12 cellular contexts compared by ENCODE assay signal in the genomic region with DNA sequence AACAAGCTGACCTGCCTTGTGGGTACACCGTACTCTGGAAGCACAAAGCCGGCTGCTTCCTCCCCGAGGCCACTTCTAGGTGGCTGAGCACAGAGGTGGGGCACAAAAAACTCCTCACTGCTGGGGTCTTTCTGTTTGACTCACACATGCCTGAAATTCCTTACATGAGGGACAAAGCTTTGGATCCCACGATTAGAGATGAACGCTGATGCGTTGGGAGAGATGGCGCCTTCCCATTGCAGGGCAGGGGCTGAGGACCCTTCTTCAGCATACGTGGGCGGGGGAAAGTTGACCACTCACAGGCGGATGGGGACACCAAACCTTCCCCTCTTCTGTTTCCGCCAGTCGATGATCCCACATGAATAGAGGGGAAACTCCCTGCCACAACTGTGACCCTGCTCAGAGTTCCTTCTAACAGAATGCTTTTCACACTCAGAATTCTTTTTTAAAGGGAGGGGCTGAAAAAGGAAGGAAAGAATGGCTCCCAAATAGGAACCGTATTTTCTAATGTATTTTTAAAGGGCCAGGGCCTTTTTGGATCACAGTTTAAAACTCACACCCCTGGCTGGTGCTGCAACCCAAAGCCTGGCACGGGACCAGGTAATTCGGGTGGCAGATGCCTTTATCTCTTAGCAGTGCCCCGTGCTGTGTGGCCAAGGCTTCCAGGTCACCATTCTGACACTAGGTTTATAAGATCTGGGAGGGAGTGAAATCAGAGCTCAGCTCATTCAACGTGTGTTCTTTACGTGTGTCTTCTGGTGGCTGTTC.
DNase-seq lines count a peak whose midpoint lies in the region; ATAC-seq and TF ChIP-seq lines count a peak whose summit lies in the region.
"Had no signal": no experiment of that assay in that cellular context is flagged by ENCODE, and none has a peak within 500 bp of the region (broad histone marks: within the 10 kb centered on the region; RNA-seq: fewer than 3 reads in every experiment).

No MANE protein-coding gene starts in this region.

- no peak overlapping the region for H3K4me3 ChIP-seq in tibial artery
- no peak overlapping the region for H3K4me3 ChIP-seq in transverse colon

- peaks cover 0 to 43% (median 36%) of the 10 kb centered on the region in 4 donors for H3K4me1 ChIP-seq in tibial artery
- peaks cover 0 to 25% (median 10%) of the 10 kb centered on the region in 4 donors for H3K4me1 ChIP-seq in transverse colon

- in situ Hi-C loops in transverse colon (cut with MboI; ENCODE audit: low pct_ligation_motif_present in 1 of 4, low pct_unique_long_range_greater_than_20kb in 1 of 4, low sequenced_read_pairs in 3 of 4): loop anchor here in 2 of 4 donors (25.0 kb wide), 2 partner anchors 106 to 281 kb away; no protein-coding TSS in a partner anchor

- intact Hi-C loops in tibial artery (cut with DNase I; ENCODE audit: low total_unique reads) (no loop called here), transverse colon (cut with DNase I; ENCODE audit: low total_unique reads) (no loop called here)

- H3K27ac ChIP-seq in tibial artery: peak overlapping the region; percentile 36 to 61
- no peak overlapping the region for H3K27ac ChIP-seq in transverse colon
- H3K27ac ChIP-seq: RWPE1 had no signal

- no peaks in the 10 kb centered on the region for H3K9me3 ChIP-seq in tibial artery
- H3K9me3 ChIP-seq in transverse colon: no peaks in the 10 kb centered on the region

- TF ChIP-seq CTCF in tibial artery (IDR thresholded peaks at IDR 0.05): no peak
- no peak for TF ChIP-seq CTCF in transverse colon (IDR thresholded peaks at IDR 0.05)

- H3K4me3 Mint-ChIP-seq in activated T-cell treated with anti-CD3 and anti-CD28 coated beads, Interleukin-2, amount 50 U/mL, for 72 hours: peak overlapping the region; percentile 41 to 48
- H3K4me3 Mint-ChIP-seq in activated T-cell treated with anti-CD3 and anti-CD28 coated beads, Interleukin-2, amount 50 U/mL, for 4 hours: no peak overlapping the region
- peak overlapping the region; percentile 37 for H3K4me3 Mint-ChIP-seq in activated naive CD8-positive, alpha-beta T cell treated with anti-CD3 and anti-CD28 coated beads, Interleukin-2, amount 50 U/mL, for 24 hours

- H3K27ac Mint-ChIP-seq in activated T-cell treated with anti-CD3 and anti-CD28 coated beads, Interleukin-2, amount 50 U/mL, for 72 hours: no peak overlapping the region
- peak overlapping the region; percentile 56 for H3K27ac Mint-ChIP-seq in activated naive CD8-positive, alpha-beta T cell treated with anti-CD3 and anti-CD28 coated beads, Interleukin-2, amount 50 U/mL, for 24 hours

- no peak for ATAC-seq in activated T-cell treated with anti-CD3 and anti-CD28 coated beads, Interleukin-2, amount 50 U/mL, for 72 hours (replicated peaks in 1 of 2)
- no peak for ATAC-seq in activated T-cell treated with anti-CD3 and anti-CD28 coated beads, Interleukin-2, amount 50 U/mL, for 4 hours
- ATAC-seq in activated naive CD8-positive, alpha-beta T cell treated with anti-CD3 and anti-CD28 coated beads, Interleukin-2, amount 50 U/mL, for 24 hours: no peak

- TF ChIP-seq POLR2A in transverse colon (IDR thresholded peaks at IDR 0.05): no peak

- H3K36me3 ChIP-seq in tibial artery: no peaks in the 10 kb centered on the region
- no peaks in the 10 kb centered on the region for H3K36me3 ChIP-seq in transverse colon

- no peaks in the 10 kb centered on the region for H3K36me3 Mint-ChIP-seq in activated T-cell treated with anti-CD3 and anti-CD28 coated beads, Interleukin-2, amount 50 U/mL, for 72 hours (ENCODE audit: insufficient read depth in 2 of 2)
- H3K36me3 Mint-ChIP-seq in activated T-cell treated with anti-CD3 and anti-CD28 coated beads, Interleukin-2, amount 50 U/mL, for 4 hours (ENCODE audit: insufficient read depth): peaks cover 11% of the 10 kb centered on the region
- H3K36me3 Mint-ChIP-seq in activated naive CD8-positive, alpha-beta T cell treated with anti-CD3 and anti-CD28 coated beads, Interleukin-2, amount 50 U/mL, for 24 hours (ENCODE audit: low read depth): peaks cover 2% of the 10 kb centered on the region

- no peaks in the 10 kb centered on the region for H3K27me3 Mint-ChIP-seq in activated T-cell treated with anti-CD3 and anti-CD28 coated beads, Interleukin-2, amount 50 U/mL, for 72 hours (ENCODE audit: low read depth)
- H3K27me3 Mint-ChIP-seq in activated T-cell treated with anti-CD3 and anti-CD28 coated beads, Interleukin-2, amount 50 U/mL, for 4 hours (ENCODE audit: low read depth): no peaks in the 10 kb centered on the region
- no peaks in the 10 kb centered on the region for H3K27me3 Mint-ChIP-seq in activated naive CD8-positive, alpha-beta T cell treated with anti-CD3 and anti-CD28 coated beads, Interleukin-2, amount 50 U/mL, for 24 hours

- no peaks in the 10 kb centered on the region for H3K9me3 Mint-ChIP-seq in activated T-cell treated with anti-CD3 and anti-CD28 coated beads, Interleukin-2, amount 50 U/mL, for 72 hours
- H3K9me3 Mint-ChIP-seq in activated T-cell treated with anti-CD3 and anti-CD28 coated beads, Interleukin-2, amount 50 U/mL, for 4 hours: no peaks in the 10 kb centered on the region
- no peaks in the 10 kb centered on the region for H3K9me3 Mint-ChIP-seq in activated naive CD8-positive, alpha-beta T cell treated with anti-CD3 and anti-CD28 coated beads, Interleukin-2, amount 50 U/mL, for 24 hours

- no peak for DNase-seq in activated T-cell treated with anti-CD3 and anti-CD28 coated beads, Interleukin-2, amount 50 U/mL, for 72 hours
- DNase-seq in activated T-cell treated with anti-CD3 and anti-CD28 coated beads, Interleukin-2, amount 50 U/mL, for 4 hours: no peak
- peak; percentile 23 for DNase-seq in activated naive CD8-positive, alpha-beta T cell treated with anti-CD3 and anti-CD28 coated beads, Interleukin-2, amount 50 U/mL, for 24 hours
- DNase-seq in iPS-NIHi7 (ENCODE audit: extremely low spot score) (peak; percentile 42), tibial artery (no peak), SW 1271 (lab: John Stamatoyannopoulos, UW) (no peak), retina (no peak), transverse colon (no peak)
- DNase-seq: GOT3, mammary epithelial cell, NCI-H345 had no signal

- H3K27me3 ChIP-seq in tibial artery (no peaks in the 10 kb centered on the region), transverse colon (no peaks in the 10 kb centered on the region)

- TF ChIP-seq EP300 in transverse colon (IDR thresholded peaks at IDR 0.05; ENCODE audit: low read depth): no peak

- peaks cover 46% of the 10 kb centered on the region for H3K4me1 Mint-ChIP-seq in activated T-cell treated with anti-CD3 and anti-CD28 coated beads, Interleukin-2, amount 50 U/mL, for 72 hours (ENCODE audit: low read depth)
- peaks cover 20% of the 10 kb centered on the region for H3K4me1 Mint-ChIP-seq in activated T-cell treated with anti-CD3 and anti-CD28 coated beads, Interleukin-2, amount 50 U/mL, for 4 hours (ENCODE audit: low read depth)
- peaks cover 38% of the 10 kb centered on the region for H3K4me1 Mint-ChIP-seq in activated naive CD8-positive, alpha-beta T cell treated with anti-CD3 and anti-CD28 coated beads, Interleukin-2, amount 50 U/mL, for 24 hours

- WGBS in transverse colon (ENCODE audit: low coverage in 1 of 2), 2 donors: 69 to 77% methylated on average over 7 to 18 of the region's 18 CpGs

Comparison
In these comparisons a context has a peak if more than half of its experiments do, and no peak if none do; other contexts are left out.
1. DNase-seq: peak in activated naive CD8-positive, alpha-beta T cell treated with anti-CD3 and anti-CD28 coated beads, Interleukin-2, amount 50 U/mL, for 24 hours (single experiment) and iPS-NIHi7 (single experiment); none in activated T-cell treated with anti-CD3 and anti-CD28 coated beads, Interleukin-2, amount 50 U/mL, for 72 hours (0 of 2), activated T-cell treated with anti-CD3 and anti-CD28 coated beads, Interleukin-2, amount 50 U/mL, for 4 hours (single experiment), tibial artery (0 of 2), SW 1271 (0 of 2), retina (single experiment) and transverse colon (single experiment).
2. H3K27ac ChIP-seq: peak in tibial artery (2 of 2); none in transverse colon (0 of 4).